17 cellular contexts compared by ENCODE assay signal in genomic region chr4:53484911-53485459, GRCh38.
DNase-seq lines count a peak whose midpoint lies in the region; ATAC-seq and TF ChIP-seq lines count a peak whose summit lies in the region.
"Had no signal": no experiment of that assay in that cellular context is flagged by ENCODE, and none has a peak within 500 bp of the region (broad histone marks: within the 10 kb centered on the region; RNA-seq: fewer than 3 reads in every experiment).

No MANE protein-coding gene starts in this region.

- peak; percentile 8 for DNase-seq in MV-4-11 (lab: John Stamatoyannopoulos, UW)
- peak; percentile 46 for DNase-seq in fibroblast of gingiva (ENCODE audit: low read depth)
- DNase-seq in osteoblast (ENCODE audit: insufficient read length, low spot score, missing footprints): no peak
- DNase-seq in upper lobe of right lung: no peak
- no peak for DNase-seq in immature natural killer cell
- no peak for DNase-seq in inferior parietal cortex (ENCODE audit: extremely low spot score)
- DNase-seq: ACHN; BE2C; CD4-positive, alpha-beta memory T cell; DMS79 treated with DMSO at 0.1 percent for 48 hours; HFFc6; KG1; NCI-H1092; NCI-H1694; NCI-H345; NCI-H526 treated with DMSO at 0.1 percent for 48 hours had no signal

- H4K20me1 ChIP-seq in osteoblast (ENCODE audit: insufficient read depth, low read length): no peaks in the 10 kb centered on the region

- H3K27me3 ChIP-seq in ACC112 (ENCODE audit: insufficient read depth, low read length) (no peaks in the 10 kb centered on the region), osteoblast (ENCODE audit: insufficient read depth, low read length) (no peaks in the 10 kb centered on the region), upper lobe of right lung (no peaks in the 10 kb centered on the region)
- H3K27me3 ChIP-seq: BE2C had no signal

- peak overlapping the region; percentile 69 for H2AFZ ChIP-seq in ACC112 (ENCODE audit: low read length, unreplicated experiment)
- H2AFZ ChIP-seq in osteoblast (ENCODE audit: low read length): no peak overlapping the region

- H3K79me2 ChIP-seq in ACC112 (ENCODE audit: control insufficient read depth, insufficient read depth, low read length, unreplicated experiment) (no peaks in the 10 kb centered on the region), osteoblast (ENCODE audit: insufficient read depth, low read length) (no peaks in the 10 kb centered on the region)

- no peak for ATAC-seq in upper lobe of right lung

- no peaks in the 10 kb centered on the region for H3K4me1 Mint-ChIP-seq in immature natural killer cell
- H3K4me1 Mint-ChIP-seq: CD4-positive, alpha-beta memory T cell had no signal

- H3K4me3 ChIP-seq in ACC112 (ENCODE audit: low read depth, low read length) (no peak overlapping the region), osteoblast (ENCODE audit: insufficient read depth, low read length) (no peak overlapping the region), upper lobe of right lung (no peak overlapping the region)

- peak overlapping the region; percentile 33; the same call in 1 of the 2 replicates for H3K27ac ChIP-seq in ACC112 (ENCODE audit: low read depth, low read length)
- H3K27ac ChIP-seq in osteoblast (ENCODE audit: low read depth, low read length): peak overlapping the region; percentile 0
- H3K27ac ChIP-seq in upper lobe of right lung: no peak overlapping the region

- H3K4me1 ChIP-seq in ACC112 (ENCODE audit: control insufficient read depth, insufficient read depth, low read length, unreplicated experiment): peaks cover 32% of the 10 kb centered on the region
- peaks cover 34% of the 10 kb centered on the region for H3K4me1 ChIP-seq in osteoblast (ENCODE audit: insufficient read depth, low read length)
- H3K4me1 ChIP-seq in upper lobe of right lung: no peaks in the 10 kb centered on the region

- H3K36me3 Mint-ChIP-seq in immature natural killer cell: no peaks in the 10 kb centered on the region
- H3K36me3 Mint-ChIP-seq: CD4-positive, alpha-beta memory T cell had no signal

- H3K9me3 ChIP-seq in osteoblast (ENCODE audit: low read depth, low read length) (no peaks in the 10 kb centered on the region), upper lobe of right lung (no peaks in the 10 kb centered on the region)
- H3K9me3 ChIP-seq: BE2C had no signal

- no peak for TF ChIP-seq CTCF in osteoblast (IDR thresholded peaks at IDR 0.05; ENCODE audit: extremely low read depth, low read depth, low read length)
- TF ChIP-seq CTCF in upper lobe of right lung (IDR thresholded peaks at IDR 0.05): no peak

- no peak overlapping the region for H3K4me3 Mint-ChIP-seq in immature natural killer cell
- H3K4me3 Mint-ChIP-seq: CD4-positive, alpha-beta memory T cell; HFFc6 had no signal

- no peaks in the 10 kb centered on the region for H3K36me3 ChIP-seq in ACC112 (ENCODE audit: insufficient read depth, low read length)
- no peaks in the 10 kb centered on the region for H3K36me3 ChIP-seq in osteoblast (ENCODE audit: insufficient read depth, low read length)
- H3K36me3 ChIP-seq in upper lobe of right lung: no peaks in the 10 kb centered on the region
- H3K36me3 ChIP-seq: BE2C had no signal

- H3K9me3 Mint-ChIP-seq in immature natural killer cell: no peaks in the 10 kb centered on the region
- H3K9me3 Mint-ChIP-seq: HFFc6 had no signal

- intact Hi-C loops in upper lobe of right lung (cut with DNase I): no loop called here

- peaks cover 0 to 11% (median 2%) of the 10 kb centered on the region in 3 donors for H3K27me3 Mint-ChIP-seq in immature natural killer cell (ENCODE audit: low read depth in 3 of 3)

- no peak overlapping the region for H3K4me2 ChIP-seq in osteoblast (ENCODE audit: insufficient read depth, low read length)

- H3K27ac Mint-ChIP-seq in immature natural killer cell: no peak overlapping the region
- H3K27ac Mint-ChIP-seq: CD4-positive, alpha-beta memory T cell; HFFc6 had no signal

Comparison
In these comparisons a context has a peak if more than half of its experiments do, and no peak if none do; other contexts are left out.
1. DNase-seq: peak in MV-4-11 (single experiment) and fibroblast of gingiva (single experiment); none in osteoblast (single experiment), upper lobe of right lung (single experiment), immature natural killer cell (0 of 3) and inferior parietal cortex (single experiment).